ENCODE assay signal across 11 cellular contexts in genomic region chr1:143735764-143736461, GRCh38.
DNase-seq lines count a peak whose midpoint lies in the region; ATAC-seq, FAIRE-seq and TF ChIP-seq lines count a peak whose summit lies in the region.
"Had no signal": no experiment of that assay in that cellular context is flagged by ENCODE, and none has a peak within 500 bp of the region (broad histone marks: within the 10 kb centered on the region; RNA-seq: fewer than 3 reads in every experiment).

No MANE protein-coding gene starts in this region.

- H3K4me2 ChIP-seq in trophoblast cell (ENCODE audit: low read length) = peak overlapping the region; percentile 85

- WGBS in trophoblast cell (ENCODE audit: extremely low coverage, insufficient coverage, insufficient read length) = no CpG with 5 or more reads among the region's 36 CpGs

- H4K8ac ChIP-seq in trophoblast cell (ENCODE audit: low read depth, low read length) = peak overlapping the region; percentile 54

- no peak overlapping the region for H3K23ac ChIP-seq in trophoblast cell (ENCODE audit: low read length)

- no peaks in the 10 kb centered on the region for H3K79me2 ChIP-seq in trophoblast cell (ENCODE audit: control insufficient read depth, insufficient read depth, low read length, poor library complexity)

- TF ChIP-seq CTCF in epithelial cell of esophagus (IDR thresholded peaks at IDR 0.05; ENCODE audit: insufficient read depth, low read depth, low read length, missing control alignments) = no peak

- H3K4me3 ChIP-seq in epithelial cell of esophagus (ENCODE audit: low read length) = peak overlapping the region; percentile 25
- H3K4me3 ChIP-seq in trophoblast cell (ENCODE audit: low read depth, low read length) = peak overlapping the region; percentile 63

- H2BK5ac ChIP-seq in trophoblast cell (ENCODE audit: low read depth, low read length, poor library complexity) = peak overlapping the region; percentile 21

- peak overlapping the region; percentile 43 for H2BK120ac ChIP-seq in trophoblast cell (ENCODE audit: insufficient read depth, low read length, poor library complexity)

- H3K27ac ChIP-seq in trophoblast cell (ENCODE audit: low read depth, low read length) = peak overlapping the region; percentile 10

- peak overlapping the region; percentile 56 for H3K14ac ChIP-seq in trophoblast cell (ENCODE audit: low read length)

- H3K27me3 ChIP-seq in trophoblast cell (ENCODE audit: insufficient read depth, low read length) = no peaks in the 10 kb centered on the region

- no peaks in the 10 kb centered on the region for H3K9me3 ChIP-seq in trophoblast cell (ENCODE audit: insufficient read depth, low read depth, low read length)

- H2AK5ac ChIP-seq in trophoblast cell (ENCODE audit: low read length) = no peak overlapping the region

- H2BK12ac ChIP-seq in trophoblast cell (ENCODE audit: low read length) = peak overlapping the region; percentile 22

- ATAC-seq in GM19467 (IDR thresholded peaks at IDR 0.05; ENCODE audit: unreplicated experiment) = no peak
- no peak for ATAC-seq in HG03045 (IDR thresholded peaks at IDR 0.05; ENCODE audit: unreplicated experiment)

- no peak overlapping the region for H4K12ac ChIP-seq in trophoblast cell (ENCODE audit: low read depth, low read length)

- H3K4ac ChIP-seq in trophoblast cell (ENCODE audit: low read depth, low read length) = peak overlapping the region; percentile 36

- no peaks in the 10 kb centered on the region for H3K36me3 ChIP-seq in trophoblast cell (ENCODE audit: control insufficient read depth in 1 of 2, insufficient read depth in 2 of 2, low read length in 2 of 2)

- H3K9ac ChIP-seq in trophoblast cell (ENCODE audit: low read length) = no peak overlapping the region

- DNase-seq in NCI-H2227 treated with DMSO at 0.1 percent for 48 hours (lab: John Stamatoyannopoulos, UW) (peak; percentile 45), epithelial cell of esophagus (ENCODE audit: low read depth) (peak; percentile 64), trophoblast cell (no peak), NCI-H146 (lab: John Stamatoyannopoulos, UW) (no peak)
- DNase-seq in stimulated activated CD4-positive, alpha-beta T cell treated with anti-CD3 and anti-CD28 coated beads, Interleukin-4, amount 100 ng/mL, for 24 hours = no peak
- DNase-seq: effector CD8-positive, alpha-beta T cell; NCI-H2029; stimulated activated naive CD4-positive, alpha-beta T cell had no signal

- peak overlapping the region; percentile 78 for H2AFZ ChIP-seq in trophoblast cell (ENCODE audit: insufficient read depth, low read length, poor library complexity)

- peak overlapping the region; percentile 62 for H4K91ac ChIP-seq in trophoblast cell (ENCODE audit: low read depth, low read length)

- H3K79me1 ChIP-seq in trophoblast cell (ENCODE audit: low read length) = peaks cover 3% of the 10 kb centered on the region

- H3K18ac ChIP-seq in trophoblast cell (ENCODE audit: low read length) = peak overlapping the region; percentile 53

- H3K4me1 ChIP-seq in trophoblast cell (ENCODE audit: control insufficient read depth in 1 of 2, insufficient read depth in 2 of 2, low read length in 2 of 2) = no peaks in the 10 kb centered on the region

- peak; percentile 66 for FAIRE-seq in G401.6 (lab: Jason Lieb, UNC)

Comparison
In these comparisons a context has a peak if more than half of its experiments do, and no peak if none do; other contexts are left out.
1. DNase-seq: peak in NCI-H2227 treated with DMSO at 0.1 percent for 48 hours (single experiment) and epithelial cell of esophagus (single experiment); none in trophoblast cell (0 of 2), stimulated activated CD4-positive, alpha-beta T cell treated with anti-CD3 and anti-CD28 coated beads, Interleukin-4, amount 100 ng/mL, for 24 hours (single experiment) and NCI-H146 (single experiment).